In genomic region chr7:105388373-105389089, GRCh38 we compare ENCODE assay signal across 8 cellular contexts. TPM values are rescaled to one million over a fixed set of nuclear protein-coding genes. Genes with fewer than 3 reads are reported as not detected.
DNase-seq lines count a peak whose midpoint lies in the region; ATAC-seq, FAIRE-seq and TF ChIP-seq lines count a peak whose summit lies in the region.

TSS of gene SRPK2 (minus strand) at chr7:105388921.

- peaks cover 32% of the 10 kb centered on the region for H3K79me2 ChIP-seq in neural cell (replicated peaks; ENCODE audit: insufficient read depth, low read length)

- H3K4me3 Mint-ChIP-seq in CD4-positive, alpha-beta memory T cell = peak within 1 kb of the TSS; percentile 96 to 99 (median 99)
- H3K4me3 Mint-ChIP-seq in activated T-helper 2 cell treated with anti-CD3 and anti-CD28 coated beads, Interferon-gamma antibody, Interleukin-2, Interleukin-4, amounts not matched to agents 10 μg/mL and 5 μg/mL and 100 μg/mL, durations not matched to agents 14 hours and 24 hours and 36 hours (ENCODE audit: low read depth) = peak within 1 kb of the TSS; percentile 97
- peak within 1 kb of the TSS; percentile 94 for H3K4me3 Mint-ChIP-seq in stimulated activated naive CD8-positive, alpha-beta T cell treated with anti-CD3 and anti-CD28 coated beads, Interleukin-15, Interleukin-2, amounts not matched to agents 100 ng/mL and 50 ng/mL, for 24 hours

- peak within 1 kb of the TSS; percentile 64 for H3K9ac ChIP-seq in neural cell (ENCODE audit: low read length)

- peaks cover 0 to 1% (median 0%) of the 10 kb centered on the region in 8 donors for H3K9me3 Mint-ChIP-seq in CD4-positive, alpha-beta memory T cell
- H3K9me3 Mint-ChIP-seq in activated T-helper 2 cell treated with anti-CD3 and anti-CD28 coated beads, Interferon-gamma antibody, Interleukin-2, Interleukin-4, amounts not matched to agents 10 μg/mL and 5 μg/mL and 100 μg/mL, durations not matched to agents 14 hours and 24 hours and 36 hours = no peaks in the 10 kb centered on the region
- H3K9me3 Mint-ChIP-seq in stimulated activated naive CD8-positive, alpha-beta T cell treated with anti-CD3 and anti-CD28 coated beads, Interleukin-15, Interleukin-2, amounts not matched to agents 100 ng/mL and 50 ng/mL, for 24 hours = no peaks in the 10 kb centered on the region

- H3K36me3 ChIP-seq in CD4-positive, alpha-beta memory T cell (ENCODE audit: insufficient read depth, low read length) = no peaks in the 10 kb centered on the region
- no peaks in the 10 kb centered on the region for H3K36me3 ChIP-seq in neural cell (ENCODE audit: insufficient read depth, low read length)

- H3K9me3 ChIP-seq in CD4-positive, alpha-beta memory T cell (ENCODE audit: control insufficient read depth in 1 of 2, low read length in 2 of 2) = no peaks in the 10 kb centered on the region
- no peaks in the 10 kb centered on the region for H3K9me3 ChIP-seq in neural cell (ENCODE audit: low read length)

- peak within 1 kb of the TSS; percentile 54 for H2AFZ ChIP-seq in neural cell (ENCODE audit: low read depth, low read length)

- H3K4me1 Mint-ChIP-seq in CD4-positive, alpha-beta memory T cell = peaks cover 32 to 53% (median 39%) of the 10 kb centered on the region in 4 donors
- peaks cover 21% of the 10 kb centered on the region for H3K4me1 Mint-ChIP-seq in activated T-helper 2 cell treated with anti-CD3 and anti-CD28 coated beads, Interferon-gamma antibody, Interleukin-2, Interleukin-4, amounts not matched to agents 10 μg/mL and 5 μg/mL and 100 μg/mL, durations not matched to agents 14 hours and 24 hours and 36 hours (ENCODE audit: low read depth)
- H3K4me1 Mint-ChIP-seq in stimulated activated naive CD8-positive, alpha-beta T cell treated with anti-CD3 and anti-CD28 coated beads, Interleukin-15, Interleukin-2, amounts not matched to agents 100 ng/mL and 50 ng/mL, for 24 hours (ENCODE audit: low read depth) = peaks cover 36% of the 10 kb centered on the region

- CTCF ChIA-PET in CD4-positive, alpha-beta memory T cell (lab: Charles Lee; ENCODE audit: partially characterized antibody) = interaction anchor here (0.7 to 1.7 kb wide), 3 partner anchors 10 to 405 kb away, joined by 3 to 8 read pairs (median 3); no protein-coding TSS in a partner anchor

- POLR2A ChIA-PET in CD4-positive, alpha-beta memory T cell (lab: Charles Lee; ENCODE audit: partially characterized antibody) = interaction anchor here (0.7 to 3.2 kb wide), 17 partner anchors 10 to 1780 kb away, joined by 3 to 48 read pairs (median 4); partner anchors contain the start of genes HBP1, KMT2E and RINT1

- no peaks in the 10 kb centered on the region for H3K9me2 ChIP-seq in neural cell (ENCODE audit: insufficient read depth, low read length)

- TF ChIP-seq EP300 in neural cell (conservative IDR thresholded peaks at IDR 0.05; ENCODE audit: poor library complexity, severe bottlenecking) = no peak

- peaks cover 32% of the 10 kb centered on the region for H3K4me1 ChIP-seq in CD4-positive, alpha-beta memory T cell (ENCODE audit: insufficient read depth, low read length)

- FAIRE-seq in GM19239 (lab: Jason Lieb, UNC) = no peak

- ATAC-seq in HG03457 (IDR thresholded peaks at IDR 0.05; ENCODE audit: unreplicated experiment) = peak; percentile 69

- TF ChIP-seq CTCF in fibroblast of pulmonary artery (IDR thresholded peaks at IDR 0.05; ENCODE audit: low read length, missing control alignments) (no peak), neural cell (IDR thresholded peaks at IDR 0.05; ENCODE audit: poor library complexity, severe bottlenecking) (no peak)

- intact Hi-C loops in CD4-positive, alpha-beta memory T cell (cut with micrococcal nuclease) = loop anchor here (1.0 to 10.0 kb wide), 4 partner anchors 36 to 144 kb away; partner anchors contain the start of gene RINT1
- intact Hi-C loops in activated T-helper 2 cell treated with anti-CD3 and anti-CD28 coated beads, Interferon-gamma antibody, Interleukin-2, Interleukin-4, amounts not matched to agents 10 μg/mL and 5 μg/mL and 100 μg/mL, durations not matched to agents 14 hours and 24 hours and 36 hours (cut with micrococcal nuclease) = loop anchor here (2.0 to 5.0 kb wide), 2 partner anchors 36 to 91 kb away; no protein-coding TSS in a partner anchor

- peaks cover 4 to 12% of the 10 kb centered on the region in 2 donors for H3K36me3 Mint-ChIP-seq in CD4-positive, alpha-beta memory T cell
- H3K36me3 Mint-ChIP-seq in activated T-helper 2 cell treated with anti-CD3 and anti-CD28 coated beads, Interferon-gamma antibody, Interleukin-2, Interleukin-4, amounts not matched to agents 10 μg/mL and 5 μg/mL and 100 μg/mL, durations not matched to agents 14 hours and 24 hours and 36 hours (ENCODE audit: low read depth) = peaks cover 9% of the 10 kb centered on the region
- peaks cover 5% of the 10 kb centered on the region for H3K36me3 Mint-ChIP-seq in stimulated activated naive CD8-positive, alpha-beta T cell treated with anti-CD3 and anti-CD28 coated beads, Interleukin-15, Interleukin-2, amounts not matched to agents 100 ng/mL and 50 ng/mL, for 24 hours (ENCODE audit: low read depth)

- DNase-seq in CD4-positive, alpha-beta memory T cell = peak; percentile 74 to 78 (median 75)
- DNase-seq in GM19239 (ENCODE audit: insufficient read length, low spot score) (peak; percentile 97), fibroblast of pulmonary artery (ENCODE audit: low read depth) (peak; percentile 52)
- peak; percentile 70 for DNase-seq in activated T-helper 2 cell treated with anti-CD3 and anti-CD28 coated beads, Interferon-gamma antibody, Interleukin-2, Interleukin-4, amounts not matched to agents 10 μg/mL and 5 μg/mL and 100 μg/mL, durations not matched to agents 14 hours and 24 hours and 36 hours (ENCODE audit: low spot score)

- H3K27me3 Mint-ChIP-seq in CD4-positive, alpha-beta memory T cell = no peaks in the 10 kb centered on the region
- no peaks in the 10 kb centered on the region for H3K27me3 Mint-ChIP-seq in activated T-helper 2 cell treated with anti-CD3 and anti-CD28 coated beads, Interferon-gamma antibody, Interleukin-2, Interleukin-4, amounts not matched to agents 10 μg/mL and 5 μg/mL and 100 μg/mL, durations not matched to agents 14 hours and 24 hours and 36 hours (ENCODE audit: low read depth)
- peaks cover 3% of the 10 kb centered on the region for H3K27me3 Mint-ChIP-seq in stimulated activated naive CD8-positive, alpha-beta T cell treated with anti-CD3 and anti-CD28 coated beads, Interleukin-15, Interleukin-2, amounts not matched to agents 100 ng/mL and 50 ng/mL, for 24 hours

- no peaks in the 10 kb centered on the region for H3K27me3 ChIP-seq in CD4-positive, alpha-beta memory T cell (ENCODE audit: insufficient read depth, low read length)
- H3K27me3 ChIP-seq in neural cell (ENCODE audit: insufficient read depth, low read depth, low read length) = no peaks in the 10 kb centered on the region

- peaks cover 4% of the 10 kb centered on the region for H3F3A ChIP-seq in neural cell (ENCODE audit: insufficient read depth, low read length, poor library complexity, severe bottlenecking)

- peak within 1 kb of the TSS; percentile 57 to 67 for H3K4me3 ChIP-seq in CD4-positive, alpha-beta memory T cell (ENCODE audit: low read length in 2 of 2)
- H3K4me3 ChIP-seq in fibroblast of pulmonary artery (replicated peaks; ENCODE audit: low read depth, low read length) (peak within 1 kb of the TSS; percentile 63), neural cell (ENCODE audit: low read length) (peak within 1 kb of the TSS; percentile 90)

- TF ChIP-seq RAD21 in neural cell (conservative IDR thresholded peaks at IDR 0.05) = no peak

- H3K27ac Mint-ChIP-seq in CD4-positive, alpha-beta memory T cell = peak within 1 kb of the TSS; percentile 89 to 99 (median 96)
- peak within 1 kb of the TSS; percentile 95 for H3K27ac Mint-ChIP-seq in activated T-helper 2 cell treated with anti-CD3 and anti-CD28 coated beads, Interferon-gamma antibody, Interleukin-2, Interleukin-4, amounts not matched to agents 10 μg/mL and 5 μg/mL and 100 μg/mL, durations not matched to agents 14 hours and 24 hours and 36 hours
- peak within 1 kb of the TSS; percentile 87 for H3K27ac Mint-ChIP-seq in stimulated activated naive CD8-positive, alpha-beta T cell treated with anti-CD3 and anti-CD28 coated beads, Interleukin-15, Interleukin-2, amounts not matched to agents 100 ng/mL and 50 ng/mL, for 24 hours

- peak within 1 kb of the TSS; percentile 65 for H3K4me2 ChIP-seq in neural cell (ENCODE audit: low read length)

- H4K20me1 ChIP-seq in neural cell (ENCODE audit: insufficient read depth) = no peaks in the 10 kb centered on the region

- H3K27ac ChIP-seq in CD4-positive, alpha-beta memory T cell (ENCODE audit: low read depth, low read length) = peak within 1 kb of the TSS; percentile 52
- no peak within 1 kb of the TSS for H3K27ac ChIP-seq in neural cell (ENCODE audit: low read length)

TF ChIP-seq in PFSK-1, 5 proteins besides CTCF, POLR2A, EP300 and RAD21:
- TF ChIP-seq SIN3A (IDR thresholded peaks at IDR 0.05; ENCODE audit: borderline replicate concordance, insufficient read depth, low read length) (peak; percentile 15; the same call in 1 of the 2 replicates), POLR2AphosphoS5 (IDR thresholded peaks at IDR 0.05; ENCODE audit: low read depth, low read length) (no peak; the same call in 1 of the 2 replicates)

TF ChIP-seq in neural cell, 6 proteins besides CTCF, POLR2A, EP300 and RAD21 (continues in another document):
- TF ChIP-seq POLR2AphosphoS5 (IDR thresholded peaks at IDR 0.05) (peak; percentile 78), MXI1 (conservative IDR thresholded peaks at IDR 0.05; ENCODE audit: poor library complexity, severe bottlenecking) (peak; percentile 37)

RNA-seq across cellular contexts. Expression of gene SRPK2, which starts in this region (rescaled TPM):
- total RNA-seq in CD4-positive, alpha-beta memory T cell = 10 to 100 TPM; 54.7 to 55.2 TPM
- 10 to 100 TPM; 36.0 to 48.7 TPM for polyA plus RNA-seq in CD4-positive, alpha-beta memory T cell
- 26.4 TPM for polyA plus RNA-seq in PFSK-1 (2012; ENCODE audit: insufficient read length, low read depth)
- 50.9 and 54.7 TPM in 2 replicates for total RNA-seq in activated T-helper 2 cell treated with anti-CD3 and anti-CD28 coated beads, Interferon-gamma antibody, Interleukin-2, Interleukin-4, amounts not matched to agents 10 μg/mL and 5 μg/mL and 100 μg/mL, durations not matched to agents 14 hours and 24 hours and 36 hours
- 71.3 and 118 TPM in 2 replicates for polyA plus RNA-seq in neural cell
- 170 and 171 TPM in 2 replicates for polyA minus RNA-seq in neural cell
